20 cellular contexts compared by ENCODE assay signal in genomic region chr15:101426761-101427333, GRCh38.
A peak's percentile ranks its signal among the peaks of the same experiment; 100 is the strongest.
DNase-seq lines count a peak whose midpoint lies in the region; ATAC-seq, FAIRE-seq and TF ChIP-seq lines count a peak whose summit lies in the region.
"Had no signal": no experiment of that assay in that cellular context is flagged by ENCODE, and none has a peak within 500 bp of the region (broad histone marks: within the 10 kb centered on the region; RNA-seq: fewer than 3 reads in every experiment).

No MANE protein-coding gene starts in this region.

- WGBS in HepG2 (ENCODE audit: low lambda C conversion rate): 84% methylated on average over 8 of the region's 17 CpGs
- WGBS in stomach, 5 donors: 76 to 87% (median 84%) methylated on average over 13 to 17 of the region's 17 CpGs
- WGBS in aorta, 2 donors: 67 to 71% methylated on average over 17 of the region's 17 CpGs
- WGBS in upper lobe of left lung, 2 donors: 82 to 85% methylated on average over 14 to 17 of the region's 17 CpGs

- peaks cover 0 to 8% (median 2%) of the 10 kb centered on the region in 5 donors for H3K27me3 Mint-ChIP-seq in naive thymus-derived CD8-positive, alpha-beta T cell

- H3K4me3 ChIP-seq in WERI-Rb-1 (ENCODE audit: low read depth, low read length) (no peak overlapping the region), HepG2 (replicated peaks in 1 of 3; ENCODE audit: insufficient read depth in 1 of 3, low read depth in 2 of 3, low read length in 3 of 3) (no peak overlapping the region), stomach (no peak overlapping the region), aorta (ENCODE audit: low read length in 2 of 2) (no peak overlapping the region), upper lobe of left lung (no peak overlapping the region)
- H3K4me3 ChIP-seq: HAP-1, K562 had no signal

- intact Hi-C loops in HepG2 (cut with micrococcal nuclease; ENCODE audit: unreplicated experiment): no loop called here
- intact Hi-C loops in stomach (cut with DNase I; ENCODE audit: low total_unique reads): no loop called here
- intact Hi-C loops in aorta (cut with DNase I): no loop called here

- H3K36me3 Mint-ChIP-seq in naive thymus-derived CD8-positive, alpha-beta T cell: peaks cover 0 to 5% (median 5%) of the 10 kb centered on the region in 3 donors

- no peak for TF ChIP-seq RAD21 in HepG2 (CRISPR knock-in tag; IDR thresholded peaks at IDR 0.05)

- H3K4me3 Mint-ChIP-seq in naive thymus-derived CD8-positive, alpha-beta T cell: no peak overlapping the region

- H3K79me2 ChIP-seq in HepG2 (ENCODE audit: insufficient read depth, low read length): no peaks in the 10 kb centered on the region

- H3K9me3 ChIP-seq in WERI-Rb-1 (ENCODE audit: severe bottlenecking): no peaks in the 10 kb centered on the region
- H3K9me3 ChIP-seq in HepG2 (ENCODE audit: low read length): no peaks in the 10 kb centered on the region
- H3K9me3 ChIP-seq in stomach: no peaks in the 10 kb centered on the region
- no peaks in the 10 kb centered on the region for H3K9me3 ChIP-seq in aorta (ENCODE audit: control insufficient read depth, low read length)
- no peaks in the 10 kb centered on the region for H3K9me3 ChIP-seq in upper lobe of left lung
- H3K9me3 ChIP-seq: HAP-1 had no signal

- POLR2A ChIA-PET in HepG2 (lab: Yijun Ruan, JAX): interaction anchor here (0.9 kb wide), 1 partner anchor 10 kb away, joined by 3 read pairs; no protein-coding TSS in a partner anchor
- POLR2A ChIA-PET in naive thymus-derived CD8-positive, alpha-beta T cell (lab: Charles Lee): no interaction called here

- BruUV-seq in HepG2 (replicated peaks; lab: Mats Ljungman, UMichigan): no TSS peak

- CTCF ChIA-PET in HepG2 (lab: Yijun Ruan, JAX; ENCODE audit: low intra/inter-chr PET ratio, low total read pairs): no interaction called here

- H3K4me1 ChIP-seq in HepG2 (ENCODE audit: insufficient read depth, low read length) (no peaks in the 10 kb centered on the region), stomach (no peaks in the 10 kb centered on the region), aorta (ENCODE audit: control insufficient read depth in 1 of 2, insufficient read depth in 2 of 2, low read length in 2 of 2) (no peaks in the 10 kb centered on the region), upper lobe of left lung (no peaks in the 10 kb centered on the region)
- H3K4me1 ChIP-seq: HAP-1 had no signal

- no peak overlapping the region for H3K9ac ChIP-seq in HepG2 (ENCODE audit: insufficient read depth, low read depth, low read length)

- no peak for FAIRE-seq in HepG2 (lab: Jason Lieb, UNC)
- FAIRE-seq: K562 had no signal

- H3K36me3 ChIP-seq in WERI-Rb-1 (no peaks in the 10 kb centered on the region), HepG2 (replicated peaks in 1 of 2; ENCODE audit: control insufficient read depth in 1 of 2, insufficient read depth in 2 of 2, low read length in 2 of 2) (peaks cover 34 to 76% of the 10 kb centered on the region in 2 experiments), stomach (peaks cover 0 to 49% (median 16%) of the 10 kb centered on the region in 4 donors), aorta (ENCODE audit: control insufficient read depth in 1 of 2, insufficient read depth in 2 of 2, low read length in 1 of 2) (no peaks in the 10 kb centered on the region), upper lobe of left lung (no peaks in the 10 kb centered on the region)

- in situ Hi-C loops in HepG2 (cut with HindIII; ENCODE audit: extremely low pct_ligation_motif_present, low pct_unique_long_range_greater_than_20kb): no loop called here

- peak; percentile 50 for DNase-seq in activated CD8-positive, alpha-beta memory T cell treated with anti-CD3 and anti-CD28 coated beads for 24 hours
- DNase-seq in activated CD8-positive, alpha-beta memory T cell treated with anti-CD3 and anti-CD28 coated beads, Interleukin-2, amount 50 U/mL, for 4 hours: no peak
- no peak for DNase-seq in WERI-Rb-1
- DNase-seq in HepG2 (ENCODE audit: low spot score): no peak
- peak; percentile 22 for DNase-seq in stomach
- DNase-seq in naive thymus-derived CD8-positive, alpha-beta T cell: no peak
- no peak for DNase-seq in aorta
- no peak for DNase-seq in upper lobe of left lung
- DNase-seq: AML-193, DMS79, NCI-H1092 treated with DMSO at 0.1 percent for 48 hours, NCI-H146, NCI-H2029 treated with DMSO at 0.1 percent for 48 hours, NCI-H774, OCI-M1, SHP77 had no signal

- H3K27me3 ChIP-seq in WERI-Rb-1 (ENCODE audit: insufficient read depth, low read depth, severe bottlenecking) (no peaks in the 10 kb centered on the region), HepG2 (ENCODE audit: control insufficient read depth in 1 of 2, insufficient read depth in 2 of 2, low read length in 2 of 2) (no peaks in the 10 kb centered on the region), stomach (peaks cover 0 to 4% (median 0%) of the 10 kb centered on the region in 3 donors), aorta (ENCODE audit: control insufficient read depth in 1 of 2, insufficient read depth in 2 of 2, low read length in 1 of 2) (no peaks in the 10 kb centered on the region), upper lobe of left lung (no peaks in the 10 kb centered on the region)

- TF ChIP-seq POLR2A in HepG2 (IDR thresholded peaks at IDR 0.05; ENCODE audit: insufficient read depth in 1 of 2, low read depth in 2 of 2, low read length in 2 of 2) (no peak), stomach (IDR thresholded peaks at IDR 0.05) (no peak), upper lobe of left lung (IDR thresholded peaks at IDR 0.05) (no peak)

- ATAC-seq in HepG2: peak; percentile 47
- no peak for ATAC-seq in naive thymus-derived CD8-positive, alpha-beta T cell
- no peak for ATAC-seq in aorta (ENCODE audit: low FRiP score)
- no peak for ATAC-seq in upper lobe of left lung (ENCODE audit: low FRiP score in 2 of 2)
- ATAC-seq: K562 had no signal

- no peak overlapping the region for H3K27ac ChIP-seq in WERI-Rb-1
- H3K27ac ChIP-seq in HepG2 (ENCODE audit: extremely low read length, insufficient read depth, low read length): no peak overlapping the region
- no peak overlapping the region for H3K27ac ChIP-seq in stomach
- H3K27ac ChIP-seq in aorta (ENCODE audit: low read depth in 1 of 2, low read length in 2 of 2): no peak overlapping the region
- H3K27ac ChIP-seq in upper lobe of left lung: no peak overlapping the region
- H3K27ac ChIP-seq: 22Rv1, C4-2B had no signal

- no peaks in the 10 kb centered on the region for H4K20me1 ChIP-seq in HepG2 (ENCODE audit: insufficient read depth, low read length)

- no peak overlapping the region for H3K27ac Mint-ChIP-seq in naive thymus-derived CD8-positive, alpha-beta T cell

- TF ChIP-seq EP300 in HepG2 (IDR thresholded peaks at IDR 0.05; ENCODE audit: low read depth in 2 of 2, low read length in 2 of 2) (no peak), HepG2 (CRISPR knock-in tag; IDR thresholded peaks at IDR 0.05; ENCODE audit: borderline replicate concordance) (no peak), stomach (IDR thresholded peaks at IDR 0.05) (no peak), upper lobe of left lung (IDR thresholded peaks at IDR 0.05) (no peak)

- H3K4me1 Mint-ChIP-seq in naive thymus-derived CD8-positive, alpha-beta T cell: peaks cover 0 to 16% (median 5%) of the 10 kb centered on the region in 4 donors

- H2AFZ ChIP-seq in HepG2 (ENCODE audit: low read length): no peak overlapping the region

- H3K4me2 ChIP-seq in HepG2 (ENCODE audit: low read depth, low read length): no peak overlapping the region

- peaks cover 0 to 14% (median 5%) of the 10 kb centered on the region in 9 donors for H3K9me3 Mint-ChIP-seq in naive thymus-derived CD8-positive, alpha-beta T cell

- TF ChIP-seq CTCF in WERI-Rb-1 (IDR thresholded peaks at IDR 0.05; ENCODE audit: low read depth, low read length) (0 out of 2 replicates have a peak, but pooled peaks have one; percentile 8), HepG2 (CRISPR knock-in tag; IDR thresholded peaks at IDR 0.05) (no peak), stomach (IDR thresholded peaks at IDR 0.05) (no peak), upper lobe of left lung (IDR thresholded peaks at IDR 0.05) (no peak)

TF ChIP-seq in HepG2, 621 proteins besides CTCF, POLR2A, EP300 and RAD21:
- TF ChIP-seq ZNF317 (CRISPR knock-in tag; IDR thresholded peaks at IDR 0.05) (no peak), ZNF687 (CRISPR knock-in tag; IDR thresholded peaks at IDR 0.05) (peak; percentile 19; the same call in 1 of the 2 replicates), KLF11 (CRISPR knock-in tag; IDR thresholded peaks at IDR 0.05) (no peak), GZF1 (CRISPR knock-in tag; IDR thresholded peaks at IDR 0.05) (no peak)

Comparison
In these comparisons a context has a peak if more than half of its experiments do, and no peak if none do; other contexts are left out.
1. DNase-seq: peak in activated CD8-positive, alpha-beta memory T cell treated with anti-CD3 and anti-CD28 coated beads for 24 hours (single experiment) and stomach (single experiment); none in activated CD8-positive, alpha-beta memory T cell treated with anti-CD3 and anti-CD28 coated beads, Interleukin-2, amount 50 U/mL, for 4 hours (single experiment), WERI-Rb-1 (single experiment), HepG2 (single experiment), naive thymus-derived CD8-positive, alpha-beta T cell (0 of 10), aorta (0 of 2) and upper lobe of left lung (0 of 2).